23 cellular contexts compared by ENCODE assay signal in genomic region chr7:47515305-47515834, GRCh38.
"Had no signal": no experiment of that assay in that cellular context is flagged by ENCODE, and none has a peak within 500 bp of the region (broad histone marks: within the 10 kb centered on the region; RNA-seq: fewer than 3 reads in every experiment).

No MANE protein-coding gene starts in this region.

- H3K27ac ChIP-seq: breast epithelium had no signal

- H3K4me1 ChIP-seq: breast epithelium had no signal

- H3K27me3 ChIP-seq: breast epithelium had no signal

- DNase-seq: activated CD4-positive, alpha-beta T cell treated with anti-CD3 and anti-CD28 coated beads for 48 hours; activated CD4-positive, alpha-beta T cell treated with anti-CD3 and anti-CD28 coated beads, Interleukin-2, amount 50 U/mL, for 4 hours; activated CD4-positive, CD25-positive, alpha-beta regulatory T cell treated with anti-CD3 and anti-CD28 coated beads, Interleukin-2, amount 50 U/mL, for 72 hours; activated CD8-positive, alpha-beta memory T cell treated with anti-CD3 and anti-CD28 coated beads, Interleukin-2, amount 10 ng/mL, durations not matched to agents 7 days and 5 days; activated effector memory CD4-positive, alpha-beta T cell treated with Interleukin-2 at 50 U/mL for 16 hours; activated naive CD4-positive, alpha-beta T cell; activated T-cell treated with anti-CD3 and anti-CD28 coated beads, Interleukin-2, amount 50 U/mL, for 24 hours; aorta; central memory CD4-positive, alpha-beta T cell; Karpas-422; MM.1S; NCI-H1105; NCI-H1436; NCI-H1694 treated with DMSO at 0.1 percent for 48 hours; NCI-H2029 treated with DMSO at 0.1 percent for 48 hours; NCI-H510A treated with DMSO at 0.1 percent for 48 hours; NCI-H69; SHP77; T-helper 17 cell; T-helper 9 cell had no signal

- FAIRE-seq: RCC 7860 had no signal

- ATAC-seq: activated CD8-positive, alpha-beta memory T cell treated with anti-CD3 and anti-CD28 coated beads, Interleukin-2, amount 10 ng/mL, durations not matched to agents 7 days and 5 days; T-helper 17 cell; WTC11 had no signal

- H3K36me3 ChIP-seq: breast epithelium had no signal

- H3K9me3 ChIP-seq: breast epithelium had no signal

- H3K4me3 ChIP-seq: breast epithelium had no signal
